ENCODE assay signal across 10 cellular contexts in genomic region chr12:11732023-11732422, GRCh38.
A peak's percentile ranks its signal among the peaks of the same experiment; 100 is the strongest.
DNase-seq lines count a peak whose midpoint lies in the region; ATAC-seq and TF ChIP-seq lines count a peak whose summit lies in the region.
"Had no signal": no experiment of that assay in that cellular context is flagged by ENCODE, and none has a peak within 500 bp of the region (broad histone marks: within the 10 kb centered on the region; RNA-seq: fewer than 3 reads in every experiment).

No MANE protein-coding gene starts in this region.

- 86% methylated on average over 5 of the region's 5 CpGs for WGBS in thymus

- in situ Hi-C loops in ACHN (cut with HindIII; ENCODE audit: low pct_ligation_motif_present, low pct_unique_long_range_greater_than_20kb, low sequenced_read_pairs) = no loop called here

- ATAC-seq in effector memory CD8-positive, alpha-beta T cell (replicated peaks) = peak; percentile 45
- no peak for ATAC-seq in left lobe of liver

- peak overlapping the region; percentile 62 for H3K4me3 ChIP-seq in OCI-LY7 (ENCODE audit: low read depth, low read length, poor library complexity, severe bottlenecking)
- no peak overlapping the region for H3K4me3 ChIP-seq in thymus (ENCODE audit: low read length)
- H3K4me3 ChIP-seq: lung had no signal

- H3K9me3 ChIP-seq in OCI-LY7 (ENCODE audit: low read length) (no peaks in the 10 kb centered on the region), thymus (ENCODE audit: control insufficient read depth) (no peaks in the 10 kb centered on the region)

- peak overlapping the region; percentile 83 for H3K4me3 Mint-ChIP-seq in activated CD4-positive, alpha-beta T cell treated with anti-CD3 and anti-CD28 coated beads, Interleukin-2, amount 10 ng/mL, durations not matched to agents 24 days and 14 days
- H3K4me3 Mint-ChIP-seq in effector memory CD8-positive, alpha-beta T cell = peak overlapping the region; percentile 68 to 76

- peak; percentile 62 for DNase-seq in activated CD4-positive, alpha-beta T cell treated with anti-CD3 and anti-CD28 coated beads, Interleukin-2, amount 10 ng/mL, durations not matched to agents 24 days and 14 days
- no peak for DNase-seq in activated CD4-positive, alpha-beta T cell treated with anti-CD3 and anti-CD28 coated beads, Interleukin-2, amount 50 U/mL, for 4 hours
- DNase-seq in OCI-LY7 (ENCODE audit: low spot score) (no peak), ACHN (no peak), left lobe of liver (ENCODE audit: low spot score) (no peak), NCI-H446 (lab: John Stamatoyannopoulos, UW) (no peak)
- DNase-seq in effector memory CD8-positive, alpha-beta T cell = no peak

- H3K27me3 ChIP-seq in thymus (ENCODE audit: control insufficient read depth, insufficient read depth) = no peaks in the 10 kb centered on the region
- H3K27me3 ChIP-seq: foreskin keratinocyte had no signal

- peak overlapping the region; percentile 78 for H3K4me2 ChIP-seq in OCI-LY7 (ENCODE audit: low read length)

- H2AFZ ChIP-seq in OCI-LY7 (ENCODE audit: low read length) = peak overlapping the region; percentile 11; the same call in 1 of the 2 replicates

- no peaks in the 10 kb centered on the region; the same call in 1 of the 2 replicates for H3K36me3 ChIP-seq in OCI-LY7 (ENCODE audit: insufficient read depth, low read length)
- no peaks in the 10 kb centered on the region for H3K36me3 ChIP-seq in thymus (ENCODE audit: control insufficient read depth, insufficient read depth)

- H3K79me2 ChIP-seq in OCI-LY7 (ENCODE audit: insufficient read depth, low read depth, low read length) = peaks cover 28% of the 10 kb centered on the region; the same call in 1 of the 2 replicates

- peaks cover 49% of the 10 kb centered on the region for H3K36me3 Mint-ChIP-seq in activated CD4-positive, alpha-beta T cell treated with anti-CD3 and anti-CD28 coated beads, Interleukin-2, amount 10 ng/mL, durations not matched to agents 24 days and 14 days (ENCODE audit: low read depth)
- H3K36me3 Mint-ChIP-seq in effector memory CD8-positive, alpha-beta T cell (ENCODE audit: insufficient read depth) = no peaks in the 10 kb centered on the region

- intact Hi-C loops in activated CD4-positive, alpha-beta T cell treated with anti-CD3 and anti-CD28 coated beads, Interleukin-2, amount 10 ng/mL, durations not matched to agents 24 days and 14 days (cut with micrococcal nuclease) = loop anchor here (2.0 kb wide), 1 partner anchor 105 kb away; no protein-coding TSS in a partner anchor
- intact Hi-C loops in OCI-LY7 (cut with micrococcal nuclease; ENCODE audit: unreplicated experiment) = loop anchor here (5.0 kb wide), 2 partner anchors 80 to 160 kb away; no protein-coding TSS in a partner anchor

- H3K27me3 Mint-ChIP-seq in activated CD4-positive, alpha-beta T cell treated with anti-CD3 and anti-CD28 coated beads, Interleukin-2, amount 10 ng/mL, durations not matched to agents 24 days and 14 days = no peaks in the 10 kb centered on the region
- H3K27me3 Mint-ChIP-seq in effector memory CD8-positive, alpha-beta T cell = no peaks in the 10 kb centered on the region

- no peak for TF ChIP-seq CTCF in OCI-LY7 (conservative IDR thresholded peaks at IDR 0.05; ENCODE audit: low read length)

- peaks cover 77% of the 10 kb centered on the region for H3K4me1 Mint-ChIP-seq in activated CD4-positive, alpha-beta T cell treated with anti-CD3 and anti-CD28 coated beads, Interleukin-2, amount 10 ng/mL, durations not matched to agents 24 days and 14 days
- peaks cover 36 to 41% of the 10 kb centered on the region in 2 donors for H3K4me1 Mint-ChIP-seq in effector memory CD8-positive, alpha-beta T cell (ENCODE audit: low read depth in 2 of 2)

- H3K9me3 Mint-ChIP-seq in activated CD4-positive, alpha-beta T cell treated with anti-CD3 and anti-CD28 coated beads, Interleukin-2, amount 10 ng/mL, durations not matched to agents 24 days and 14 days = no peaks in the 10 kb centered on the region
- H3K9me3 Mint-ChIP-seq in effector memory CD8-positive, alpha-beta T cell = no peaks in the 10 kb centered on the region

- H3K27ac ChIP-seq in OCI-LY7 (ENCODE audit: low read depth, low read length, poor library complexity, severe bottlenecking) = peak overlapping the region; percentile 91
- peak overlapping the region; percentile 90 for H3K27ac ChIP-seq in thymus (ENCODE audit: low read depth)
- H3K27ac ChIP-seq: foreskin keratinocyte had no signal

- BruUV-seq in OCI-LY7 (replicated peaks; lab: Mats Ljungman, UMichigan) = no TSS peak

- POLR2A ChIA-PET in OCI-LY7 (lab: Charles Lee) = interaction anchor here (0.7 to 9.8 kb wide), 12 partner anchors 8 to 159 kb away, joined by 3 to 201 read pairs (median 5); no protein-coding TSS in a partner anchor

- no peaks in the 10 kb centered on the region for H4K20me1 ChIP-seq in OCI-LY7 (ENCODE audit: insufficient read depth, low read length)

- H3K9me2 ChIP-seq in OCI-LY7 (ENCODE audit: insufficient read depth, low read length) = no peaks in the 10 kb centered on the region

- H3K4me1 ChIP-seq in OCI-LY7 (ENCODE audit: insufficient read depth, low read length, poor library complexity, severe bottlenecking) (peaks cover 96% of the 10 kb centered on the region), thymus (ENCODE audit: control insufficient read depth, insufficient read depth, low read length) (peaks cover 53% of the 10 kb centered on the region)

- H3K27ac Mint-ChIP-seq in activated CD4-positive, alpha-beta T cell treated with anti-CD3 and anti-CD28 coated beads, Interleukin-2, amount 10 ng/mL, durations not matched to agents 24 days and 14 days = peak overlapping the region; percentile 95
- peak overlapping the region; percentile 91 to 94 for H3K27ac Mint-ChIP-seq in effector memory CD8-positive, alpha-beta T cell

- CTCF ChIA-PET in OCI-LY7 (lab: Charles Lee; ENCODE audit: unreplicated experiment) = interaction anchor here (0.5 to 2.8 kb wide), 6 partner anchors 13 to 276 kb away, joined by 3 to 16 read pairs (median 4); no protein-coding TSS in a partner anchor
